Comparison of ENCODE assay signal across 2 cellular contexts in genomic region chr5:132662925-132663770, GRCh38.
TF ChIP-seq lines count a peak whose summit lies in the region.

No MANE protein-coding gene starts in this region.

TF ChIP-seq in A549, 52 proteins besides CTCF, POLR2A, EP300 and RAD21:
- no peak for TF ChIP-seq BCL3 (IDR thresholded peaks at IDR 0.05)
- TF ChIP-seq CHD2 (IDR thresholded peaks at IDR 0.05; ENCODE audit: low read length, partially characterized antibody), result no peak
- TF ChIP-seq MAZ (IDR thresholded peaks at IDR 0.05; ENCODE audit: borderline replicate concordance, low read depth, low read length), result no peak
- TF ChIP-seq KDM1A (IDR thresholded peaks at IDR 0.05; ENCODE audit: low read depth), result no peak
- no peak for TF ChIP-seq ZFP36 (IDR thresholded peaks at IDR 0.05; ENCODE audit: borderline replicate concordance, partially characterized antibody)
- TF ChIP-seq RNF2 (IDR thresholded peaks at IDR 0.05; ENCODE audit: borderline replicate concordance, low read depth), result no peak
- no peak for TF ChIP-seq GATA3 (IDR thresholded peaks at IDR 0.05; ENCODE audit: borderline replicate concordance)
- TF ChIP-seq CEBPB (IDR thresholded peaks at IDR 0.05), result no peak
- no peak for TF ChIP-seq MAFK (IDR thresholded peaks at IDR 0.05; ENCODE audit: partially characterized antibody)
- TF ChIP-seq HEYL (CRISPR knock-in tag; IDR thresholded peaks at IDR 0.05), result no peak
TF ChIP-seq in A549: peak in this region for 0.

TF ChIP-seq in HepG2, 621 proteins besides CTCF, POLR2A, EP300 and RAD21 (continued from another document and continues in another):
- TF ChIP-seq, protein P1, sequence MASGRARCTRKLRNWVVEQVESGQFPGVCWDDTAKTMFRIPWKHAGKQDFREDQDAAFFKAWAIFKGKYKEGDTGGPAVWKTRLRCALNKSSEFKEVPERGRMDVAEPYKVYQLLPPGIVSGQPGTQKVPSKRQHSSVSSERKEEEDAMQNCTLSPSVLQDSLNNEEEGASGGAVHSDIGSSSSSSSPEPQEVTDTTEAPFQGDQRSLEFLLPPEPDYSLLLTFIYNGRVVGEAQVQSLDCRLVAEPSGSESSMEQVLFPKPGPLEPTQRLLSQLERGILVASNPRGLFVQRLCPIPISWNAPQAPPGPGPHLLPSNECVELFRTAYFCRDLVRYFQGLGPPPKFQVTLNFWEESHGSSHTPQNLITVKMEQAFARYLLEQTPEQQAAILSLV (CRISPR knock-in tag; IDR thresholded peaks at IDR 0.05; ENCODE audit: borderline replicate concordance), result no peak
- TF ChIP-seq BRD4 (CRISPR knock-in tag; IDR thresholded peaks at IDR 0.05) (no peak), SRSF1 (optimal IDR thresholded peaks at IDR 0.05; ENCODE audit: low read depth, low read length) (no peak), TCF7 (IDR thresholded peaks at IDR 0.05; ENCODE audit: low read depth) (no peak), KLF15 (CRISPR knock-in tag; IDR thresholded peaks at IDR 0.05; ENCODE audit: borderline replicate concordance) (no peak), MXD1 (CRISPR knock-in tag; IDR thresholded peaks at IDR 0.05) (0 out of 2 replicates have a peak, but pooled peaks have one; percentile 38), ZBTB3 (CRISPR knock-in tag; IDR thresholded peaks at IDR 0.05; ENCODE audit: borderline replicate concordance, low read depth) (no peak), ZNF263 (CRISPR knock-in tag; IDR thresholded peaks at IDR 0.05) (0 out of 2 replicates have a peak, but pooled peaks have one; percentile 15), ZFP91 (CRISPR knock-in tag; IDR thresholded peaks at IDR 0.05; ENCODE audit: borderline replicate concordance) (0 out of 2 replicates have a peak, but pooled peaks have one; percentile 26), NFE2 (CRISPR knock-in tag; IDR thresholded peaks at IDR 0.05) (no peak), MYC (CRISPR knock-in tag; IDR thresholded peaks at IDR 0.05; ENCODE audit: borderline replicate concordance) (peak; percentile 31; the same call in 1 of the 2 replicates), ZBTB21 (CRISPR knock-in tag; IDR thresholded peaks at IDR 0.05) (no peak), CBFB (CRISPR knock-in tag; IDR thresholded peaks at IDR 0.05) (0 out of 2 replicates have a peak, but pooled peaks have one; percentile 12), CEBPB (IDR thresholded peaks at IDR 0.05; ENCODE audit: borderline replicate concordance, low read depth, low read length) (no peak), ZNF282 (IDR thresholded peaks at IDR 0.05; ENCODE audit: partially characterized antibody) (no peak), FOXK2 (IDR thresholded peaks at IDR 0.05) (peak; percentile 78; the same call in 1 of the 2 replicates), ZNF562 (CRISPR knock-in tag; IDR thresholded peaks at IDR 0.05; ENCODE audit: borderline replicate concordance) (no peak), POGK (CRISPR knock-in tag; conservative IDR thresholded peaks at IDR 0.05) (0 out of 2 replicates have a peak, but pooled peaks have one; percentile 28), SP2 (CRISPR knock-in tag; IDR thresholded peaks at IDR 0.05) (0 out of 2 replicates have a peak, but pooled peaks have one; percentile 21), ZNF143 (CRISPR knock-in tag; IDR thresholded peaks at IDR 0.05) (peak; percentile 53; the same call in 1 of the 2 replicates), ZNF687 (CRISPR knock-in tag; IDR thresholded peaks at IDR 0.05) (peak; percentile 72), THAP9 (CRISPR knock-in tag; IDR thresholded peaks at IDR 0.05; ENCODE audit: borderline replicate concordance) (no peak), ZNF572 (CRISPR knock-in tag; IDR thresholded peaks at IDR 0.05) (0 out of 2 replicates have a peak, but pooled peaks have one; percentile 24), THAP7 (CRISPR knock-in tag; IDR thresholded peaks at IDR 0.05) (0 out of 2 replicates have a peak, but pooled peaks have one; percentile 40), CAMTA2 (CRISPR knock-in tag; IDR thresholded peaks at IDR 0.05; ENCODE audit: borderline replicate concordance) (no peak), SAP130 (CRISPR knock-in tag; IDR thresholded peaks at IDR 0.05; ENCODE audit: low read depth) (peak; percentile 65), HDAC1 (CRISPR knock-in tag; IDR thresholded peaks at IDR 0.05) (peak; percentile 32; the same call in 1 of the 2 replicates), SALL1 (CRISPR knock-in tag; IDR thresholded peaks at IDR 0.05) (0 out of 2 replicates have a peak, but pooled peaks have one; percentile 14), TBX2 (CRISPR knock-in tag; IDR thresholded peaks at IDR 0.05; ENCODE audit: borderline replicate concordance) (0 out of 2 replicates have a peak, but pooled peaks have one; percentile 30), PHF20 (CRISPR knock-in tag; IDR thresholded peaks at IDR 0.05) (0 out of 2 replicates have a peak, but pooled peaks have one; percentile 44), UBTF (CRISPR knock-in tag; IDR thresholded peaks at IDR 0.05) (peak; percentile 29; the same call in 1 of the 2 replicates), MEIS2 (CRISPR knock-in tag; IDR thresholded peaks at IDR 0.05) (0 out of 2 replicates have a peak, but pooled peaks have one; percentile 31), XRCC5 (optimal IDR thresholded peaks at IDR 0.05; ENCODE audit: low read length) (peak; percentile 50), SMARCC2 (IDR thresholded peaks at IDR 0.05) (no peak), MAF1 (CRISPR knock-in tag; IDR thresholded peaks at IDR 0.05; ENCODE audit: borderline replicate concordance) (no peak), GABPB1 (CRISPR knock-in tag; IDR thresholded peaks at IDR 0.05) (peak; percentile 30; the same call in 1 of the 2 replicates)
- TF ChIP-seq, protein P2, sequence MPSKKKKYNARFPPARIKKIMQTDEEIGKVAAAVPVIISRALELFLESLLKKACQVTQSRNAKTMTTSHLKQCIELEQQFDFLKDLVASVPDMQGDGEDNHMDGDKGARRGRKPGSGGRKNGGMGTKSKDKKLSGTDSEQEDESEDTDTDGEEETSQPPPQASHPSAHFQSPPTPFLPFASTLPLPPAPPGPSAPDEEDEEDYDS (CRISPR knock-in tag; IDR thresholded peaks at IDR 0.05), result 0 out of 2 replicates have a peak, but pooled peaks have one; percentile 36
- TF ChIP-seq, protein P3, sequence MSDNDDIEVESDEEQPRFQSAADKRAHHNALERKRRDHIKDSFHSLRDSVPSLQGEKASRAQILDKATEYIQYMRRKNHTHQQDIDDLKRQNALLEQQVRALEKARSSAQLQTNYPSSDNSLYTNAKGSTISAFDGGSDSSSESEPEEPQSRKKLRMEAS (IDR thresholded peaks at IDR 0.05), result peak; percentile 47; the same call in 1 of the 2 replicates
